8 cellular contexts compared by ENCODE assay signal in genomic region chr10:73358331-73359279, GRCh38. TPM values are rescaled to one million over a fixed set of nuclear protein-coding genes. Genes with fewer than 3 reads are reported as not detected.
DNase-seq lines count a peak whose midpoint lies in the region; ATAC-seq, FAIRE-seq and TF ChIP-seq lines count a peak whose summit lies in the region.

Gene CFAP70 (minus strand): TSS chr10:73358864. CDS start chr10:73354796, 4,068 bp downstream.

- FAIRE-seq in H54 (lab: Jason Lieb, UNC), result peak; percentile 100

- peak; percentile 98 for ATAC-seq in stimulated activated naive CD8-positive, alpha-beta T cell treated with anti-CD3 and anti-CD28 coated beads, Interleukin-15, Interleukin-2, amounts not matched to agents 100 U/mL and 50 U/mL, for 24 hours

- H3K4me1 Mint-ChIP-seq in nephron progenitor cell, result peaks cover 5% of the 10 kb centered on the region

- peak within 1 kb of the TSS; percentile 96 for H3K4me3 Mint-ChIP-seq in nephron progenitor cell

- H3K36me3 Mint-ChIP-seq in nephron progenitor cell (ENCODE audit: low read depth), result peaks cover 20% of the 10 kb centered on the region

- peak within 1 kb of the TSS; percentile 78 for H3K27ac Mint-ChIP-seq in nephron progenitor cell

- peak; percentile 97 for DNase-seq in ELF-1 (ENCODE audit: low read depth, low spot score)
- peak; percentile 91 for DNase-seq in H54 (ENCODE audit: insufficient read length, low spot score)
- DNase-seq in M059J (ENCODE audit: low read depth), result peak; percentile 96
- DNase-seq in SHP77 (lab: John Stamatoyannopoulos, UW), result peak; percentile 81 to 86
- peak; percentile 79 for DNase-seq in activated gamma-delta T cell (lab: John Stamatoyannopoulos, UW)
- peak; percentile 91 to 98 for DNase-seq in foreskin fibroblast
- peak; percentile 89 for DNase-seq in nephron progenitor cell
- DNase-seq in stimulated activated naive CD8-positive, alpha-beta T cell treated with anti-CD3 and anti-CD28 coated beads, Interleukin-15, Interleukin-2, amounts not matched to agents 100 U/mL and 50 U/mL, for 24 hours, result peak; percentile 90

- H3K9me3 Mint-ChIP-seq in nephron progenitor cell, result peaks cover 16% of the 10 kb centered on the region

- no peak for TF ChIP-seq CTCF in foreskin fibroblast (IDR thresholded peaks at IDR 0.05; ENCODE audit: low read depth, low read length)
- TF ChIP-seq CTCF in nephron progenitor cell (IDR thresholded peaks at IDR 0.05), result no peak

- peaks cover 64% of the 10 kb centered on the region for H3K27me3 Mint-ChIP-seq in nephron progenitor cell (ENCODE audit: low read depth, poor library complexity)

- peak; percentile 16; the same call in 1 of the 2 replicates for TF ChIP-seq POLR2A in H54 (IDR thresholded peaks at IDR 0.05; ENCODE audit: low read depth, low read length)

- H3K4me3 ChIP-seq in foreskin fibroblast (ENCODE audit: low read depth in 1 of 2, low read length in 2 of 2), result peak within 1 kb of the TSS; percentile 73 to 77

RNA-seq across cellular contexts. Expression of gene CFAP70, which starts in this region (rescaled TPM):
- not detected in 2 replicates for total RNA-seq in M059J (2014; rRNA removed; shearing (Covaris generic))

Comparison
In these comparisons a context has a peak if more than half of its experiments do, and no peak if none do; other contexts are left out.
1. Peak in every context shown above with its lines: DNase-seq, ATAC-seq and H3K4me3 ChIP-seq.
2. Peak in DNase-seq in M059J; RNA of the gene not detected or under 1 TPM.